ENCODE assay signal across 33 cellular contexts in genomic region chr20:63458170-63459069, GRCh38. TPM values are rescaled to one million over a fixed set of nuclear protein-coding genes. Genes with fewer than 3 reads are reported as not detected.
"Had no signal": no experiment of that assay in that cellular context is flagged by ENCODE, and none has a peak within 500 bp of the region (broad histone marks: within the 10 kb centered on the region; RNA-seq: fewer than 3 reads in every experiment).

No MANE protein-coding gene starts in this region.

- H3K9me3 Mint-ChIP-seq: activated CD4-positive, alpha-beta memory T cell treated with anti-CD3 and anti-CD28 coated beads, Interleukin-2, amount 10 ng/mL, durations not matched to agents 7 days and 5 days; activated CD4-positive, alpha-beta T cell treated with anti-CD3 and anti-CD28 coated beads, Interleukin-2, amount 10 ng/mL, durations not matched to agents 7 days and 5 days; activated T-cell treated with anti-CD3 and anti-CD28 coated beads, Interleukin-2, amount 50 U/mL, for 24 hours; activated T-helper 17 cell treated with anti-CD3 and anti-CD28 coated beads, Interleukin-2, amount 50 U/mL, for 72 hours; dendritic cell treated with granulocyte-macrophage colony-stimulating factor and Interleukin-4, amounts not matched to agents 40 ng/mL and 50 ng/mL, for 4 days; natural killer cell; stimulated activated effector memory CD8-positive, alpha-beta T cell treated with anti-CD3 and anti-CD28 coated beads, Interleukin-12 subunit alpha, Interleukin-12 subunit beta, amount 100 ng/mL, for 72 hours; stimulated activated naive CD8-positive, alpha-beta T cell treated with anti-CD3 and anti-CD28 coated beads, Interleukin-15, Interleukin-2, amounts not matched to agents 100 ng/mL and 50 ng/mL, for 24 hours; type B pancreatic cell had no signal

- H3K4me3 ChIP-seq: breast epithelium, esophagus muscularis mucosa, heart left ventricle, lower lobe of right lung, sigmoid colon, vagina had no signal

- H3K4me1 Mint-ChIP-seq: activated CD4-positive, alpha-beta memory T cell treated with anti-CD3 and anti-CD28 coated beads, Interleukin-2, amount 10 ng/mL, durations not matched to agents 7 days and 5 days; activated CD4-positive, alpha-beta T cell treated with anti-CD3 and anti-CD28 coated beads, Interleukin-2, amount 10 ng/mL, durations not matched to agents 7 days and 5 days; activated T-helper 17 cell treated with anti-CD3 and anti-CD28 coated beads, Interleukin-2, amount 50 U/mL, for 72 hours; immature natural killer cell; stimulated activated effector memory CD8-positive, alpha-beta T cell treated with anti-CD3 and anti-CD28 coated beads, Interleukin-12 subunit alpha, Interleukin-12 subunit beta, amount 100 ng/mL, for 72 hours had no signal

- H3K9me3 ChIP-seq: esophagus muscularis mucosa, heart left ventricle, lower lobe of right lung, sigmoid colon, vagina had no signal

- H3K4me1 ChIP-seq: foreskin keratinocyte had no signal

- H3K27ac ChIP-seq: breast epithelium, foreskin keratinocyte, lower lobe of right lung, sigmoid colon, vagina had no signal

- H3K36me3 Mint-ChIP-seq: immature natural killer cell; natural killer cell; stimulated activated effector memory CD8-positive, alpha-beta T cell treated with anti-CD3 and anti-CD28 coated beads, Interleukin-12 subunit alpha, Interleukin-12 subunit beta, amount 100 ng/mL, for 72 hours; type B pancreatic cell had no signal

- H3K36me3 ChIP-seq: breast epithelium, esophagus muscularis mucosa, heart left ventricle, lower lobe of right lung, sigmoid colon, vagina had no signal

- ATAC-seq: activated T-helper 17 cell treated with anti-CD3 and anti-CD28 coated beads, Interleukin-2, amount 50 U/mL, for 72 hours; left lobe of liver; lower lobe of right lung; stimulated activated effector memory CD8-positive, alpha-beta T cell treated with anti-CD3 and anti-CD28 coated beads, Interleukin-12 subunit alpha, Interleukin-12 subunit beta, amount 100 ng/mL, for 72 hours had no signal

- DNase-seq: activated CD4-positive, alpha-beta T cell treated with anti-CD3 and anti-CD28 coated beads for 1 hour; activated CD4-positive, alpha-beta T cell treated with anti-CD3 and anti-CD28 coated beads, Interleukin-2, amount 10 ng/mL, durations not matched to agents 7 days and 5 days; activated CD8-positive, alpha-beta memory T cell treated with anti-CD3 and anti-CD28 coated beads, Interleukin-2, amount 50 U/mL, for 48 hours; activated gamma-delta T cell treated with Interleukin-2 at 50 U/mL for 16 hours; activated naive CD4-positive, alpha-beta T cell treated with anti-CD3 and anti-CD28 coated beads, Interleukin-2, amount 50 U/mL, for 16 hours; activated T-cell treated with anti-CD3 and anti-CD28 coated beads, Interleukin-2, amount 50 U/mL, for 24 hours; amniotic stem cell; central memory CD4-positive, alpha-beta T cell; effector CD4-positive, alpha-beta T cell; immature natural killer cell; kidney; lower lobe of right lung; mesenchymal stem cell; natural killer cell; sigmoid colon; small intestine; stimulated activated CD4-positive, alpha-beta T cell treated with anti-CD3 and anti-CD28 coated beads, Interleukin-4, amount 100 ng/mL, for 24 hours had no signal

- H3K4me3 Mint-ChIP-seq: activated CD4-positive, alpha-beta memory T cell treated with anti-CD3 and anti-CD28 coated beads, Interleukin-2, amount 10 ng/mL, durations not matched to agents 7 days and 5 days; activated CD4-positive, alpha-beta T cell treated with anti-CD3 and anti-CD28 coated beads, Interleukin-2, amount 10 ng/mL, durations not matched to agents 7 days and 5 days; activated T-cell treated with anti-CD3 and anti-CD28 coated beads, Interleukin-2, amount 50 U/mL, for 24 hours; activated T-helper 17 cell treated with anti-CD3 and anti-CD28 coated beads, Interleukin-2, amount 50 U/mL, for 72 hours; dendritic cell treated with granulocyte-macrophage colony-stimulating factor and Interleukin-4, amounts not matched to agents 40 ng/mL and 50 ng/mL, for 4 days; immature natural killer cell; natural killer cell; stimulated activated effector memory CD8-positive, alpha-beta T cell treated with anti-CD3 and anti-CD28 coated beads, Interleukin-12 subunit alpha, Interleukin-12 subunit beta, amount 100 ng/mL, for 72 hours; stimulated activated naive CD8-positive, alpha-beta T cell treated with anti-CD3 and anti-CD28 coated beads, Interleukin-15, Interleukin-2, amounts not matched to agents 100 ng/mL and 50 ng/mL, for 24 hours; type B pancreatic cell had no signal

- FAIRE-seq: kidney, small intestine had no signal

- H3K27ac Mint-ChIP-seq: activated CD4-positive, alpha-beta memory T cell treated with anti-CD3 and anti-CD28 coated beads, Interleukin-2, amount 10 ng/mL, durations not matched to agents 7 days and 5 days; activated CD4-positive, alpha-beta T cell treated with anti-CD3 and anti-CD28 coated beads, Interleukin-2, amount 10 ng/mL, durations not matched to agents 7 days and 5 days; activated T-cell treated with anti-CD3 and anti-CD28 coated beads, Interleukin-2, amount 50 U/mL, for 24 hours; activated T-helper 17 cell treated with anti-CD3 and anti-CD28 coated beads, Interleukin-2, amount 50 U/mL, for 72 hours; dendritic cell treated with granulocyte-macrophage colony-stimulating factor and Interleukin-4, amounts not matched to agents 40 ng/mL and 50 ng/mL, for 4 days; immature natural killer cell; natural killer cell; stimulated activated effector memory CD8-positive, alpha-beta T cell treated with anti-CD3 and anti-CD28 coated beads, Interleukin-12 subunit alpha, Interleukin-12 subunit beta, amount 100 ng/mL, for 72 hours; stimulated activated naive CD8-positive, alpha-beta T cell treated with anti-CD3 and anti-CD28 coated beads, Interleukin-15, Interleukin-2, amounts not matched to agents 100 ng/mL and 50 ng/mL, for 24 hours; type B pancreatic cell had no signal

RNA-seq across cellular contexts. Expression of gene KCNQ2, which starts 14.0 kb away (rescaled TPM):
- total RNA-seq: activated CD4-positive, alpha-beta memory T cell treated with anti-CD3 and anti-CD28 coated beads, Interleukin-2, amount 10 ng/mL, durations not matched to agents 7 days and 5 days; breast epithelium; foreskin keratinocyte; left lobe of liver; lower lobe of right lung; natural killer cell; osteocyte; posterior vena cava; renal cortical epithelial cell; subcutaneous adipose tissue had no signal

RNA-seq across cellular contexts. Expression of gene EEF1A2, which starts 40.5 kb away (rescaled TPM):
- total RNA-seq: subcutaneous adipose tissue had no signal
